ENCODE assay signal across 10 cellular contexts in the genomic region with DNA sequence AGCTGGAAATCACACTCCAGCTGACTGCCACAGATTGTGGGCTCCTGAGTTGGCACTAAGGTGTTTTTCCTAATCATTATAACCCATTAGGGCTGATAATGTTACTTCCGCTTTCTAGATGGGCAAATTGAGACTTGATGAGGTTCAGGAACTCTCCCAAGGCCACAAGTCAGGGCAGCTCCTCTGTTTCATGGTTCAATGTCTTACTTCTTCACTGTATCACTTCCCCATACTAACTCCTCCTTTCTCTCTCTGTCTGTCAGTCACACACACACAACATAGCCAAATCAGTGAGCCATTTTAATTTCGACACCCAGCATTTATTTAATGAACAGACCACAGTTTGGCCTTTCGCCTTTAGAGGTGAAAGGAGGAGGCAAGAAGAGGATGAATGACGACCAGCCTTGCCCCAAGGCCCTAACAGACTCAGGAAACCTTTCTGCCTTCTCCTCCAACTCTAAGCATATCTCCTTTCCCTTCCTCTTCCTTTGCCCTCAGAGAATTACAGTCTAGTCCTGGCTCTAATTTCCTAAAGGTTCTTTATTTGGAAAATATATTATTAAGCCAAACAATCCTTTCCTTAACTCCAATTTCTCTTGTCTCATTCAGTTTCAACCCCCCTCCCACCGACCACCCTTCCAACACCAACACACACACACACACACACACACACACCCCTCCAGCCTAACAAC. TPM values are rescaled to one million over a fixed set of nuclear protein-coding genes. Genes with fewer than 3 reads are reported as not detected.
DNase-seq lines count a peak whose midpoint lies in the region; ATAC-seq and TF ChIP-seq lines count a peak whose summit lies in the region.
"Had no signal": no experiment of that assay in that cellular context is flagged by ENCODE, and none has a peak within 500 bp of the region (broad histone marks: within the 10 kb centered on the region; RNA-seq: fewer than 3 reads in every experiment).

No MANE protein-coding gene starts in this region.

- TF ChIP-seq EP300 in stomach (IDR thresholded peaks at IDR 0.05), result no peak

- intact Hi-C loops in OCI-LY7 (cut with micrococcal nuclease; ENCODE audit: unreplicated experiment), result no loop called here
- intact Hi-C loops in CD4-positive, alpha-beta T cell (cut with DNase I, micrococcal nuclease), result loop anchor here in 1 of 2 experiments (10.0 kb wide), 1 partner anchor 110 kb away; the partner anchor contains the start of gene C5
- intact Hi-C loops in stomach (cut with DNase I; ENCODE audit: low total_unique reads), result no loop called here

- no peak for TF ChIP-seq CTCF in OCI-LY7 (conservative IDR thresholded peaks at IDR 0.05; ENCODE audit: low read length)
- no peak for TF ChIP-seq CTCF in CD4-positive, alpha-beta T cell (IDR thresholded peaks at IDR 0.05)
- no peak for TF ChIP-seq CTCF in stomach (IDR thresholded peaks at IDR 0.05)

- WGBS in stomach, 5 donors, result 67 to 78% (median 74%) methylated on average over 5 of the region's 5 CpGs

- CTCF ChIA-PET in OCI-LY7 (lab: Charles Lee; ENCODE audit: unreplicated experiment), result no interaction called here
- CTCF ChIA-PET in CD4-positive, alpha-beta T cell (lab: Charles Lee), result interaction anchor here (0.9 kb wide), 1 partner anchor 15 kb away, joined by 3 read pairs; no protein-coding TSS in a partner anchor

- H3K4me1 Mint-ChIP-seq in stimulated activated memory B cell treated with anti-CD40 and anti-IgM and Interleukin-4, amounts not matched to agents 10 μg/mL and 1 μg/mL and 100 μg/mL, for 72 hours, result peaks cover 17% of the 10 kb centered on the region
- H3K4me1 Mint-ChIP-seq in CD4-positive, alpha-beta T cell (ENCODE audit: low read depth), result no peaks in the 10 kb centered on the region

- H3K4me2 ChIP-seq in OCI-LY7 (ENCODE audit: low read length), result peak overlapping the region; percentile 53

- H2AFZ ChIP-seq in OCI-LY7 (ENCODE audit: low read length), result peak overlapping the region; percentile 86

- H3K27ac Mint-ChIP-seq in stimulated activated memory B cell treated with anti-CD40 and anti-IgM and Interleukin-4, amounts not matched to agents 10 μg/mL and 1 μg/mL and 100 μg/mL, for 72 hours, result peak overlapping the region; percentile 5
- H3K27ac Mint-ChIP-seq in CD4-positive, alpha-beta T cell, result no peak overlapping the region

- H3K4me1 ChIP-seq in OCI-LY7 (ENCODE audit: insufficient read depth, low read length, poor library complexity, severe bottlenecking) (peaks cover 26% of the 10 kb centered on the region), stomach (peaks cover 0 to 29% (median 15%) of the 10 kb centered on the region in 4 donors)

- H3K36me3 ChIP-seq in OCI-LY7 (ENCODE audit: insufficient read depth, low read length) (no peaks in the 10 kb centered on the region), stomach (no peaks in the 10 kb centered on the region)

- H4K20me1 ChIP-seq in OCI-LY7 (ENCODE audit: insufficient read depth, low read length), result no peaks in the 10 kb centered on the region

- H3K27me3 Mint-ChIP-seq in stimulated activated memory B cell treated with anti-CD40 and anti-IgM and Interleukin-4, amounts not matched to agents 10 μg/mL and 1 μg/mL and 100 μg/mL, for 72 hours, result no peaks in the 10 kb centered on the region
- H3K27me3 Mint-ChIP-seq in CD4-positive, alpha-beta T cell, result no peaks in the 10 kb centered on the region

- ATAC-seq in HG03064 (IDR thresholded peaks at IDR 0.05; ENCODE audit: low read depth, unreplicated experiment), result peak; percentile 99
- peak; percentile 100 for ATAC-seq in stimulated activated memory B cell treated with anti-CD40 and anti-IgM and Interleukin-4, amounts not matched to agents 10 μg/mL and 1 μg/mL and 100 μg/mL, for 72 hours
- no peak for ATAC-seq in CD4-positive, alpha-beta T cell (ENCODE audit: poor library complexity)

- H3K9me3 ChIP-seq in OCI-LY7 (ENCODE audit: low read length) (no peaks in the 10 kb centered on the region), stomach (no peaks in the 10 kb centered on the region)
- no peaks in the 10 kb centered on the region for H3K9me3 ChIP-seq in CD4-positive, alpha-beta T cell (ENCODE audit: control insufficient read depth, low read length)

- no TSS peak for BruUV-seq in OCI-LY7 (replicated peaks; lab: Mats Ljungman, UMichigan)

- DNase-seq in DMS 273 (lab: John Stamatoyannopoulos, UW; ENCODE audit: unreplicated experiment), result peak; percentile 26
- no peak for DNase-seq in DMS 273 treated with DMSO at 0.1 percent for 48 hours (lab: John Stamatoyannopoulos, UW)
- peak; percentile 81 for DNase-seq in OCI-LY7 (ENCODE audit: low spot score)
- no peak for DNase-seq in CD4-positive, alpha-beta T cell
- no peak for DNase-seq in activated CD8-positive, alpha-beta memory T cell treated with anti-CD3 and anti-CD28 coated beads, Interleukin-2, amount 50 U/mL, for 4 hours
- no peak for DNase-seq in stomach
- DNase-seq: cortex of kidney had no signal

- no peak overlapping the region for H3K4me3 ChIP-seq in OCI-LY7 (ENCODE audit: low read depth, low read length, poor library complexity, severe bottlenecking)
- no peak overlapping the region for H3K4me3 ChIP-seq in stomach

- no peak for TF ChIP-seq POLR2A in stomach (IDR thresholded peaks at IDR 0.05)

- H3K27ac ChIP-seq in OCI-LY7 (ENCODE audit: low read depth, low read length, poor library complexity, severe bottlenecking) (peak overlapping the region; percentile 69), stomach (no peak overlapping the region)
- no peak overlapping the region for H3K27ac ChIP-seq in CD4-positive, alpha-beta T cell (ENCODE audit: low read depth, low read length)
- H3K27ac ChIP-seq: 22Rv1 had no signal

- H3K4me3 Mint-ChIP-seq in stimulated activated memory B cell treated with anti-CD40 and anti-IgM and Interleukin-4, amounts not matched to agents 10 μg/mL and 1 μg/mL and 100 μg/mL, for 72 hours, result no peak overlapping the region
- no peak overlapping the region for H3K4me3 Mint-ChIP-seq in CD4-positive, alpha-beta T cell

- H3K79me2 ChIP-seq in OCI-LY7 (ENCODE audit: insufficient read depth, low read depth, low read length), result no peaks in the 10 kb centered on the region

- peaks cover 3% of the 10 kb centered on the region for H3K9me3 Mint-ChIP-seq in stimulated activated memory B cell treated with anti-CD40 and anti-IgM and Interleukin-4, amounts not matched to agents 10 μg/mL and 1 μg/mL and 100 μg/mL, for 72 hours
- no peaks in the 10 kb centered on the region for H3K9me3 Mint-ChIP-seq in CD4-positive, alpha-beta T cell

- POLR2A ChIA-PET in OCI-LY7 (lab: Charles Lee), result interaction anchor here (0.6 to 1.3 kb wide), 3 partner anchors 16 to 151 kb away, joined by 4 to 6 read pairs (median 5); partner anchors contain the start of gene FBXW2
- POLR2A ChIA-PET in CD4-positive, alpha-beta T cell (lab: Charles Lee), result no interaction called here

- no peaks in the 10 kb centered on the region for H3K36me3 Mint-ChIP-seq in stimulated activated memory B cell treated with anti-CD40 and anti-IgM and Interleukin-4, amounts not matched to agents 10 μg/mL and 1 μg/mL and 100 μg/mL, for 72 hours
- H3K36me3 Mint-ChIP-seq in CD4-positive, alpha-beta T cell (ENCODE audit: low read depth), result no peaks in the 10 kb centered on the region

- no peaks in the 10 kb centered on the region for H3K9me2 ChIP-seq in OCI-LY7 (ENCODE audit: insufficient read depth, low read length)

- no peaks in the 10 kb centered on the region for H3K27me3 ChIP-seq in CD4-positive, alpha-beta T cell (ENCODE audit: control insufficient read depth, insufficient read depth, low read length)
- H3K27me3 ChIP-seq in stomach, result no peaks in the 10 kb centered on the region

RNA-seq across cellular contexts. Expression of gene TRAF1, which starts 18.0 kb away (rescaled TPM):
- total RNA-seq in OCI-LY7 (2014; rRNA removed; shearing (Covaris generic)), result 23.7 and 24.2 TPM in 2 replicates
- total RNA-seq in OCI-LY7 (2022) (40.3 and 50.5 TPM in 2 replicates), stomach (10 to 100 TPM in 1 of 5 donors, 1 to 10 TPM in 3, under 1 TPM in 1; 0.58 to 10.3 (median 2.8) TPM)
- 10 to 100 TPM; 60.3 to 61.7 TPM for total RNA-seq in CD4-positive, alpha-beta T cell
- polyA plus RNA-seq in stomach, result 1 to 10 TPM; 2.3 to 6.8 (median 3.7) TPM

Comparison
In these comparisons a context has a peak if more than half of its experiments do, and no peak if none do; other contexts are left out.
1. DNase-seq: peak in DMS 273 (single experiment) and OCI-LY7 (single experiment); none in DMS 273 treated with DMSO at 0.1 percent for 48 hours (single experiment), CD4-positive, alpha-beta T cell (0 of 10), activated CD8-positive, alpha-beta memory T cell treated with anti-CD3 and anti-CD28 coated beads, Interleukin-2, amount 50 U/mL, for 4 hours (single experiment) and stomach (single experiment).